Comparison of ENCODE assay signal across 22 cellular contexts in genomic region chr4:10366628-10367027, GRCh38.
"Had no signal": no experiment of that assay in that cellular context is flagged by ENCODE, and none has a peak within 500 bp of the region (broad histone marks: within the 10 kb centered on the region; RNA-seq: fewer than 3 reads in every experiment).

No MANE protein-coding gene starts in this region.

- H3K4me1 ChIP-seq: colonic mucosa, gastrocnemius medialis, left lung, psoas muscle, sigmoid colon, spleen, transverse colon, vagina had no signal

- H3K27ac ChIP-seq: colonic mucosa, gastrocnemius medialis, left lung, psoas muscle, sigmoid colon, spleen, suprapubic skin, transverse colon, vagina had no signal

- DNase-seq: colonic mucosa; effector CD8-positive, alpha-beta T cell; endodermal cell; erythroblast; gastrocnemius medialis; head of caudate nucleus; left cardiac atrium; left lung; mesendoderm; midbrain; naive thymus-derived CD8-positive, alpha-beta T cell; nephron progenitor cell; nucleus accumbens; psoas muscle; right cardiac atrium; sigmoid colon; spleen; stimulated activated CD4-positive, alpha-beta T cell treated with anti-CD3 and anti-CD28 coated beads, Interleukin-4, amount 100 ng/mL, for 4 hours; transverse colon had no signal

- H3K4me3 ChIP-seq: colonic mucosa, gastrocnemius medialis, left lung, psoas muscle, sigmoid colon, spleen, suprapubic skin, transverse colon, vagina had no signal

- H3K36me3 ChIP-seq: colonic mucosa, gastrocnemius medialis, left lung, sigmoid colon, spleen, suprapubic skin, transverse colon, vagina had no signal

- ATAC-seq: gastrocnemius medialis; left cardiac atrium; naive thymus-derived CD8-positive, alpha-beta T cell; psoas muscle; right cardiac atrium; stimulated activated memory B cell treated with anti-CD40 and anti-IgM and Interleukin-4, amounts not matched to agents 10 μg/mL and 1 μg/mL and 100 μg/mL, for 72 hours had no signal

- H3K9me3 ChIP-seq: colonic mucosa, gastrocnemius medialis, left lung, psoas muscle, sigmoid colon, spleen, suprapubic skin, transverse colon, vagina had no signal

- H3K27me3 ChIP-seq: colonic mucosa, gastrocnemius medialis, left lung, sigmoid colon, spleen, suprapubic skin, transverse colon, vagina had no signal
